In genomic region chr12:94077209-94077608, GRCh38 we compare ENCODE assay signal across 29 cellular contexts.
"Had no signal": no experiment of that assay in that cellular context is flagged by ENCODE, and none has a peak within 500 bp of the region (broad histone marks: within the 10 kb centered on the region; RNA-seq: fewer than 3 reads in every experiment).

No MANE protein-coding gene starts in this region.

- H3K36me3 ChIP-seq: stomach, suprapubic skin, thoracic aorta, thyroid gland, tibial artery, tibial nerve, transverse colon, upper lobe of left lung, upper lobe of right lung, uterus, vagina had no signal

- H3K4me3 Mint-ChIP-seq: stimulated activated effector memory CD8-positive, alpha-beta T cell treated with anti-CD3 and anti-CD28 coated beads, Interleukin-12 subunit alpha, Interleukin-12 subunit beta, amount 100 ng/mL, for 72 hours; stimulated activated memory B cell treated with anti-CD40 and anti-IgM and Interleukin-4, amounts not matched to agents 10 μg/mL and 1 μg/mL and 100 μg/mL, for 72 hours; stimulated activated naive B cell treated with anti-CD40 and anti-IgM and Interleukin-4, amounts not matched to agents 10 μg/mL and 1 μg/mL and 100 μg/mL, for 72 hours; stimulated activated naive CD8-positive, alpha-beta T cell treated with anti-CD3 and anti-CD28 coated beads, Interleukin-15, amount 100 ng/mL, for 72 hours; stimulated activated naive CD8-positive, alpha-beta T cell treated with anti-CD3 and anti-CD28 coated beads, Interleukin-15, Interleukin-2, amounts not matched to agents 100 ng/mL and 50 ng/mL, for 24 hours; type B pancreatic cell had no signal

- H3K9me3 Mint-ChIP-seq: stimulated activated effector memory CD8-positive, alpha-beta T cell treated with anti-CD3 and anti-CD28 coated beads, Interleukin-12 subunit alpha, Interleukin-12 subunit beta, amount 100 ng/mL, for 72 hours; stimulated activated memory B cell treated with anti-CD40 and anti-IgM and Interleukin-4, amounts not matched to agents 10 μg/mL and 1 μg/mL and 100 μg/mL, for 72 hours; stimulated activated naive B cell treated with anti-CD40 and anti-IgM and Interleukin-4, amounts not matched to agents 10 μg/mL and 1 μg/mL and 100 μg/mL, for 72 hours; stimulated activated naive CD8-positive, alpha-beta T cell treated with anti-CD3 and anti-CD28 coated beads, Interleukin-15, amount 100 ng/mL, for 72 hours; stimulated activated naive CD8-positive, alpha-beta T cell treated with anti-CD3 and anti-CD28 coated beads, Interleukin-15, Interleukin-2, amounts not matched to agents 100 ng/mL and 50 ng/mL, for 24 hours had no signal

- H3K4me1 ChIP-seq: uterus had no signal

- FAIRE-seq: urothelium cell line had no signal

- ATAC-seq: stimulated activated effector memory CD8-positive, alpha-beta T cell treated with anti-CD3 and anti-CD28 coated beads, Interleukin-12 subunit alpha, Interleukin-12 subunit beta, amount 100 ng/mL, for 72 hours; stimulated activated memory B cell treated with anti-CD40 and anti-IgM and Interleukin-4, amounts not matched to agents 10 μg/mL and 1 μg/mL and 100 μg/mL, for 72 hours; stimulated activated naive B cell treated with anti-CD40 and anti-IgM and Interleukin-4, amounts not matched to agents 10 μg/mL and 1 μg/mL and 100 μg/mL, for 72 hours; stimulated activated naive CD8-positive, alpha-beta T cell treated with anti-CD3 and anti-CD28 coated beads, Interleukin-15, amount 100 ng/mL, for 72 hours; stimulated activated naive CD8-positive, alpha-beta T cell treated with anti-CD3 and anti-CD28 coated beads, Interleukin-15, Interleukin-2, amounts not matched to agents 100 U/mL and 50 U/mL, for 24 hours; upper lobe of right lung had no signal

- H3K27ac Mint-ChIP-seq: stimulated activated effector memory CD8-positive, alpha-beta T cell treated with anti-CD3 and anti-CD28 coated beads, Interleukin-12 subunit alpha, Interleukin-12 subunit beta, amount 100 ng/mL, for 72 hours; stimulated activated memory B cell treated with anti-CD40 and anti-IgM and Interleukin-4, amounts not matched to agents 10 μg/mL and 1 μg/mL and 100 μg/mL, for 72 hours; stimulated activated naive B cell treated with anti-CD40 and anti-IgM and Interleukin-4, amounts not matched to agents 10 μg/mL and 1 μg/mL and 100 μg/mL, for 72 hours; stimulated activated naive CD8-positive, alpha-beta T cell treated with anti-CD3 and anti-CD28 coated beads, Interleukin-15, amount 100 ng/mL, for 72 hours; stimulated activated naive CD8-positive, alpha-beta T cell treated with anti-CD3 and anti-CD28 coated beads, Interleukin-15, Interleukin-2, amounts not matched to agents 100 ng/mL and 50 ng/mL, for 24 hours; type B pancreatic cell had no signal

- H3K4me3 ChIP-seq: stomach, suprapubic skin, testis, thoracic aorta, thyroid gland, tibial artery, tibial nerve, transverse colon, upper lobe of left lung, upper lobe of right lung, uterus, vagina had no signal

- H3K9me3 ChIP-seq: stomach, suprapubic skin, testis, thoracic aorta, thyroid gland, tibial artery, tibial nerve, transverse colon, upper lobe of left lung, upper lobe of right lung, uterus, vagina had no signal

- H3K4me1 Mint-ChIP-seq: stimulated activated memory B cell treated with anti-CD40 and anti-IgM and Interleukin-4, amounts not matched to agents 10 μg/mL and 1 μg/mL and 100 μg/mL, for 72 hours; stimulated activated naive B cell treated with anti-CD40 and anti-IgM and Interleukin-4, amounts not matched to agents 10 μg/mL and 1 μg/mL and 100 μg/mL, for 72 hours had no signal

- DNase-seq: stimulated activated CD4-positive, alpha-beta T cell treated with anti-CD3 and anti-CD28 coated beads, Interleukin-2, amount 100 ng/mL, for 48 hours; stimulated activated CD4-positive, alpha-beta T cell treated with anti-CD3 and anti-CD28 coated beads, Interleukin-4, amount 100 ng/mL, for 1 hour; stimulated activated CD4-positive, alpha-beta T cell treated with anti-CD3 and anti-CD28 coated beads, Interleukin-4, amount 100 ng/mL, for 24 hours; stimulated activated CD4-positive, alpha-beta T cell treated with anti-CD3 and anti-CD28 coated beads, Interleukin-4, amount 100 ng/mL, for 4 hours; stimulated activated CD8-positive, alpha-beta memory T cell treated with anti-CD3 and anti-CD28 coated beads, Interleukin-4, amount 100 ng/mL, for 48 hours; stimulated activated naive B cell treated with anti-CD40 and anti-IgM and Interleukin-4, amounts not matched to agents 10 μg/mL and 1 μg/mL and 100 μg/mL, for 72 hours; stimulated activated naive CD4-positive, alpha-beta T cell; stimulated activated naive CD4-positive, alpha-beta T cell treated with Interleukin-2 at 50 U/mL for 16 hours; stimulated activated naive CD8-positive, alpha-beta T cell treated with anti-CD3 and anti-CD28 coated beads, Interleukin-15, amount 100 ng/mL, for 72 hours; stimulated activated naive CD8-positive, alpha-beta T cell treated with anti-CD3 and anti-CD28 coated beads, Interleukin-15, Interleukin-2, amounts not matched to agents 100 U/mL and 50 U/mL, for 24 hours; stomach; substantia nigra; testis; thyroid gland; tibial artery; transverse colon; trophoblast cell; upper lobe of left lung; upper lobe of right lung; uterus had no signal

- H3K36me3 Mint-ChIP-seq: stimulated activated effector memory CD8-positive, alpha-beta T cell treated with anti-CD3 and anti-CD28 coated beads, Interleukin-12 subunit alpha, Interleukin-12 subunit beta, amount 100 ng/mL, for 72 hours; stimulated activated memory B cell treated with anti-CD40 and anti-IgM and Interleukin-4, amounts not matched to agents 10 μg/mL and 1 μg/mL and 100 μg/mL, for 72 hours; stimulated activated naive B cell treated with anti-CD40 and anti-IgM and Interleukin-4, amounts not matched to agents 10 μg/mL and 1 μg/mL and 100 μg/mL, for 72 hours; type B pancreatic cell had no signal

- H3K27me3 ChIP-seq: stomach, suprapubic skin, testis, thyroid gland, tibial artery, tibial nerve, transverse colon, upper lobe of left lung, upper lobe of right lung, uterus, vagina had no signal

- H3K27ac ChIP-seq: suprapubic skin, testis, thyroid gland, tibial artery, tibial nerve, transverse colon, upper lobe of left lung, upper lobe of right lung, uterus, vagina had no signal
